ENCODE assay signal across 1 cellular context in the genomic region with DNA sequence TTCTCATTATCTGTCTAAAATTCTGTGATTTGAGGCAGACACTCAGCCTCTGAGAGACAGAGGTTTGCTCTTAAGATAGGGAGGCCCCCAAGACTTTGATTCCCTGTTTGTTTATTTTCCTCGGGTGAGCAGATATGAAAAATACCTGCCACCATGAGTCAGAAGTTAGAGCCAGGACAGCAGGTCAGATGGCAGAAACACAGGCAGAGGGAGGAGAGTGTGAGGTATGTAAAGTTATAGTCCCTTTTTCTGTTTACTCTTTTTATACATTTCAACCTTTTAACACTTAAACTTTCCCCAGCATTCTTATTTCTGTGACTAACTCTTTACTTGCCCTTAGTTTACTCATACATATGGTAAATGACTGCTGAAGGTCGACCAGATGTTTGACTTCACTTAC.
TF ChIP-seq lines count a peak whose summit lies in the region.

No MANE protein-coding gene starts in this region.

TF ChIP-seq in GM23338, 12 proteins besides CTCF, POLR2A, EP300 and RAD21 (continued from another document):
- TF ChIP-seq, protein P1, sequence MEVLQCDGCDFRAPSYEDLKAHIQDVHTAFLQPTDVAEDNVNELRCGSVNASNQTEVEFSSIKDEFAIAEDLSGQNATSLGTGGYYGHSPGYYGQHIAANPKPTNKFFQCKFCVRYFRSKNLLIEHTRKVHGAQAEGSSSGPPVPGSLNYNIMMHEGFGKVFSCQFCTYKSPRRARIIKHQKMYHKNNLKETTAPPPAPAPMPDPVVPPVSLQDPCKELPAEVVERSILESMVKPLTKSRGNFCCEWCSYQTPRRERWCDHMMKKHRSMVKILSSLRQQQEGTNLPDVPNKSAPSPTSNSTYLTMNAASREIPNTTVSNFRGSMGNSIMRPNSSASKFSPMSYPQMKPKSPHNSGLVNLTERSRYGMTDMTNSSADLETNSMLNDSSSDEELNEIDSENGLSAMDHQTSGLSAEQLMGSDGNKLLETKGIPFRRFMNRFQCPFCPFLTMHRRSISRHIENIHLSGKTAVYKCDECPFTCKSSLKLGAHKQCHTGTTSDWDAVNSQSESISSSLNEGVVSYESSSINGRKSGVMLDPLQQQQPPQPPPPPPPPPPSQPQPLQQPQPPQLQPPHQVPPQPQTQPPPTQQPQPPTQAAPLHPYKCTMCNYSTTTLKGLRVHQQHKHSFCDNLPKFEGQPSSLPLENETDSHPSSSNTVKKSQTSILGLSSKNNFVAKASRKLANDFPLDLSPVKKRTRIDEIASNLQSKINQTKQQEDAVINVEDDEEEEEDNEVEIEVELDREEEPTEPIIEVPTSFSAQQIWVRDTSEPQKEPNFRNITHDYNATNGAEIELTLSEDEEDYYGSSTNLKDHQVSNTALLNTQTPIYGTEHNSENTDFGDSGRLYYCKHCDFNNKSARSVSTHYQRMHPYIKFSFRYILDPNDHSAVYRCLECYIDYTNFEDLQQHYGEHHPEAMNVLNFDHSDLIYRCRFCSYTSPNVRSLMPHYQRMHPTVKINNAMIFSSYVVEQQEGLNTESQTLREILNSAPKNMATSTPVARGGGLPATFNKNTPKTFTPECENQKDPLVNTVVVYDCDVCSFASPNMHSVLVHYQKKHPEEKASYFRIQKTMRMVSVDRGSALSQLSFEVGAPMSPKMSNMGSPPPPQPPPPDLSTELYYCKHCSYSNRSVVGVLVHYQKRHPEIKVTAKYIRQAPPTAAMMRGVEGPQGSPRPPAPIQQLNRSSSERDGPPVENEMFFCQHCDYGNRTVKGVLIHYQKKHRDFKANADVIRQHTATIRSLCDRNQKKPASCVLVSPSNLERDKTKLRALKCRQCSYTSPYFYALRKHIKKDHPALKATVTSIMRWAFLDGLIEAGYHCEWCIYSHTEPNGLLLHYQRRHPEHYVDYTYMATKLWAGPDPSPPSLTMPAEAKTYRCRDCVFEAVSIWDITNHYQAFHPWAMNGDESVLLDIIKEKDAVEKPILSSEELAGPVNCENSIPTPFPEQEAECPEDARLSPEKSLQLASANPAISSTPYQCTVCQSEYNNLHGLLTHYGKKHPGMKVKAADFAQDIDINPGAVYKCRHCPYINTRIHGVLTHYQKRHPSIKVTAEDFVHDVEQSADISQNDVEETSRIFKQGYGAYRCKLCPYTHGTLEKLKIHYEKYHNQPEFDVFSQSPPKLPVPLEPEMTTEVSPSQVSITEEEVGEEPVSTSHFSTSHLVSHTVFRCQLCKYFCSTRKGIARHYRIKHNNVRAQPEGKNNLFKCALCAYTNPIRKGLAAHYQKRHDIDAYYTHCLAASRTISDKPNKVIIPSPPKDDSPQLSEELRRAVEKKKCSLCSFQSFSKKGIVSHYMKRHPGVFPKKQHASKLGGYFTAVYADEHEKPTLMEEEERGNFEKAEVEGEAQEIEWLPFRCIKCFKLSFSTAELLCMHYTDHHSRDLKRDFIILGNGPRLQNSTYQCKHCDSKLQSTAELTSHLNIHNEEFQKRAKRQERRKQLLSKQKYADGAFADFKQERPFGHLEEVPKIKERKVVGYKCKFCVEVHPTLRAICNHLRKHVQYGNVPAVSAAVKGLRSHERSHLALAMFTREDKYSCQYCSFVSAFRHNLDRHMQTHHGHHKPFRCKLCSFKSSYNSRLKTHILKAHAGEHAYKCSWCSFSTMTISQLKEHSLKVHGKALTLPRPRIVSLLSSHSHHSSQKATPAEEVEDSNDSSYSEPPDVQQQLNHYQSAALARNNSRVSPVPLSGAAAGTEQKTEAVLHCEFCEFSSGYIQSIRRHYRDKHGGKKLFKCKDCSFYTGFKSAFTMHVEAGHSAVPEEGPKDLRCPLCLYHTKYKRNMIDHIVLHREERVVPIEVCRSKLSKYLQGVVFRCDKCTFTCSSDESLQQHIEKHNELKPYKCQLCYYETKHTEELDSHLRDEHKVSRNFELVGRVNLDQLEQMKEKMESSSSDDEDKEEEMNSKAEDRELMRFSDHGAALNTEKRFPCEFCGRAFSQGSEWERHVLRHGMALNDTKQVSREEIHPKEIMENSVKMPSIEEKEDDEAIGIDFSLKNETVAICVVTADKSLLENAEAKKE (CRISPR knock-in tag; IDR thresholded peaks at IDR 0.05), result no peak
- TF ChIP-seq CREB1 (CRISPR knock-in tag; IDR thresholded peaks at IDR 0.05; ENCODE audit: low read depth), result no peak
- TF ChIP-seq, protein P2, sequence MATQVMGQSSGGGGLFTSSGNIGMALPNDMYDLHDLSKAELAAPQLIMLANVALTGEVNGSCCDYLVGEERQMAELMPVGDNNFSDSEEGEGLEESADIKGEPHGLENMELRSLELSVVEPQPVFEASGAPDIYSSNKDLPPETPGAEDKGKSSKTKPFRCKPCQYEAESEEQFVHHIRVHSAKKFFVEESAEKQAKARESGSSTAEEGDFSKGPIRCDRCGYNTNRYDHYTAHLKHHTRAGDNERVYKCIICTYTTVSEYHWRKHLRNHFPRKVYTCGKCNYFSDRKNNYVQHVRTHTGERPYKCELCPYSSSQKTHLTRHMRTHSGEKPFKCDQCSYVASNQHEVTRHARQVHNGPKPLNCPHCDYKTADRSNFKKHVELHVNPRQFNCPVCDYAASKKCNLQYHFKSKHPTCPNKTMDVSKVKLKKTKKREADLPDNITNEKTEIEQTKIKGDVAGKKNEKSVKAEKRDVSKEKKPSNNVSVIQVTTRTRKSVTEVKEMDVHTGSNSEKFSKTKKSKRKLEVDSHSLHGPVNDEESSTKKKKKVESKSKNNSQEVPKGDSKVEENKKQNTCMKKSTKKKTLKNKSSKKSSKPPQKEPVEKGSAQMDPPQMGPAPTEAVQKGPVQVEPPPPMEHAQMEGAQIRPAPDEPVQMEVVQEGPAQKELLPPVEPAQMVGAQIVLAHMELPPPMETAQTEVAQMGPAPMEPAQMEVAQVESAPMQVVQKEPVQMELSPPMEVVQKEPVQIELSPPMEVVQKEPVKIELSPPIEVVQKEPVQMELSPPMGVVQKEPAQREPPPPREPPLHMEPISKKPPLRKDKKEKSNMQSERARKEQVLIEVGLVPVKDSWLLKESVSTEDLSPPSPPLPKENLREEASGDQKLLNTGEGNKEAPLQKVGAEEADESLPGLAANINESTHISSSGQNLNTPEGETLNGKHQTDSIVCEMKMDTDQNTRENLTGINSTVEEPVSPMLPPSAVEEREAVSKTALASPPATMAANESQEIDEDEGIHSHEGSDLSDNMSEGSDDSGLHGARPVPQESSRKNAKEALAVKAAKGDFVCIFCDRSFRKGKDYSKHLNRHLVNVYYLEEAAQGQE (IDR thresholded peaks at IDR 0.05; ENCODE audit: unreplicated experiment), result no peak
- TF ChIP-seq ZNF331 (CRISPR knock-in tag; IDR thresholded peaks at IDR 0.05; ENCODE audit: low read depth), result no peak
- TF ChIP-seq NANOG (IDR thresholded peaks at IDR 0.05; ENCODE audit: borderline replicate concordance), result no peak
- no peak for TF ChIP-seq JUNB (IDR thresholded peaks at IDR 0.05; ENCODE audit: unreplicated experiment)
- TF ChIP-seq EZH2 (IDR thresholded peaks at IDR 0.05; ENCODE audit: low read depth, unreplicated experiment), result no peak
- TF ChIP-seq EZH2phosphoT487 (IDR thresholded peaks at IDR 0.05; ENCODE audit: unreplicated experiment), result no peak
- no peak for TF ChIP-seq ZNF114 (CRISPR knock-in tag; IDR thresholded peaks at IDR 0.05)
- TF ChIP-seq, protein P3, sequence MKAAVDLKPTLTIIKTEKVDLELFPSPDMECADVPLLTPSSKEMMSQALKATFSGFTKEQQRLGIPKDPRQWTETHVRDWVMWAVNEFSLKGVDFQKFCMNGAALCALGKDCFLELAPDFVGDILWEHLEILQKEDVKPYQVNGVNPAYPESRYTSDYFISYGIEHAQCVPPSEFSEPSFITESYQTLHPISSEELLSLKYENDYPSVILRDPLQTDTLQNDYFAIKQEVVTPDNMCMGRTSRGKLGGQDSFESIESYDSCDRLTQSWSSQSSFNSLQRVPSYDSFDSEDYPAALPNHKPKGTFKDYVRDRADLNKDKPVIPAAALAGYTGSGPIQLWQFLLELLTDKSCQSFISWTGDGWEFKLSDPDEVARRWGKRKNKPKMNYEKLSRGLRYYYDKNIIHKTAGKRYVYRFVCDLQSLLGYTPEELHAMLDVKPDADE (IDR thresholded peaks at IDR 0.05), result no peak
TF ChIP-seq in GM23338: peak in this region for 0.
